Comparison of ENCODE assay signal across 19 cellular contexts in genomic region chr15:31001702-31002101, GRCh38.
"Had no signal": no experiment of that assay in that cellular context is flagged by ENCODE, and none has a peak within 500 bp of the region (broad histone marks: within the 10 kb centered on the region; RNA-seq: fewer than 3 reads in every experiment).

No MANE protein-coding gene starts in this region.

- H3K9me3 Mint-ChIP-seq: central memory CD8-positive, alpha-beta T cell; stimulated activated naive CD8-positive, alpha-beta T cell treated with anti-CD3 and anti-CD28 coated beads, Interleukin-15, Interleukin-2, amounts not matched to agents 100 ng/mL and 50 ng/mL, for 24 hours had no signal

- H3K36me3 ChIP-seq: brain microvascular endothelial cell, colonic mucosa, heart right ventricle, lower lobe of right lung, thyroid gland had no signal

- ATAC-seq: activated naive CD4-positive, alpha-beta T cell treated with anti-CD3 and anti-CD28 coated beads, Interleukin-2, amount 50 U/mL, for 72 hours; heart right ventricle; left lobe of liver; lower lobe of right lung; right cardiac atrium had no signal

- H3K27ac ChIP-seq: brain microvascular endothelial cell, colonic mucosa, dorsolateral prefrontal cortex, heart right ventricle, lower lobe of right lung, parathyroid adenoma, thyroid gland had no signal

- H3K27ac Mint-ChIP-seq: activated naive CD4-positive, alpha-beta T cell treated with anti-CD3 and anti-CD28 coated beads, Interleukin-2, amount 50 U/mL, for 72 hours; stimulated activated naive CD8-positive, alpha-beta T cell treated with anti-CD3 and anti-CD28 coated beads, Interleukin-15, Interleukin-2, amounts not matched to agents 100 ng/mL and 50 ng/mL, for 24 hours had no signal

- H3K4me3 ChIP-seq: colonic mucosa, dorsolateral prefrontal cortex, heart right ventricle, lower lobe of right lung, thyroid gland had no signal

- H3K4me1 ChIP-seq: colonic mucosa, parathyroid adenoma, thyroid gland had no signal

- H3K9me3 ChIP-seq: colonic mucosa, lower lobe of right lung, thyroid gland had no signal

- H3K9ac ChIP-seq: parathyroid adenoma had no signal

- H2AFZ ChIP-seq: parathyroid adenoma had no signal

- H3K27me3 ChIP-seq: brain microvascular endothelial cell, colonic mucosa, dorsolateral prefrontal cortex, thyroid gland had no signal

- H3K36me3 Mint-ChIP-seq: naive B cell had no signal

- H3K4me3 Mint-ChIP-seq: central memory CD8-positive, alpha-beta T cell; stimulated activated naive CD8-positive, alpha-beta T cell treated with anti-CD3 and anti-CD28 coated beads, Interleukin-15, Interleukin-2, amounts not matched to agents 100 ng/mL and 50 ng/mL, for 24 hours had no signal

- H3K27me3 Mint-ChIP-seq: naive B cell; stimulated activated naive CD8-positive, alpha-beta T cell treated with anti-CD3 and anti-CD28 coated beads, Interleukin-15, Interleukin-2, amounts not matched to agents 100 ng/mL and 50 ng/mL, for 24 hours had no signal

- H3K79me2 ChIP-seq: parathyroid adenoma had no signal

- DNase-seq: activated T-cell treated with anti-CD3 and anti-CD28 coated beads, Interleukin-2, amount 50 U/mL, for 1 hour; aorta; brain microvascular endothelial cell; colonic mucosa; dorsolateral prefrontal cortex; heart right ventricle; lower lobe of right lung; naive B cell; nucleus accumbens; right cardiac atrium; stimulated activated CD4-positive, alpha-beta T cell treated with anti-CD3 and anti-CD28 coated beads, Interleukin-12 subunit alpha, Interleukin-12 subunit beta, amount 100 ng/mL, for 4 hours; stimulated activated CD4-positive, alpha-beta T cell treated with anti-CD3 and anti-CD28 coated beads, Interleukin-4, amount 100 ng/mL, for 4 hours; substantia nigra; thyroid gland had no signal
